In the genomic region with DNA sequence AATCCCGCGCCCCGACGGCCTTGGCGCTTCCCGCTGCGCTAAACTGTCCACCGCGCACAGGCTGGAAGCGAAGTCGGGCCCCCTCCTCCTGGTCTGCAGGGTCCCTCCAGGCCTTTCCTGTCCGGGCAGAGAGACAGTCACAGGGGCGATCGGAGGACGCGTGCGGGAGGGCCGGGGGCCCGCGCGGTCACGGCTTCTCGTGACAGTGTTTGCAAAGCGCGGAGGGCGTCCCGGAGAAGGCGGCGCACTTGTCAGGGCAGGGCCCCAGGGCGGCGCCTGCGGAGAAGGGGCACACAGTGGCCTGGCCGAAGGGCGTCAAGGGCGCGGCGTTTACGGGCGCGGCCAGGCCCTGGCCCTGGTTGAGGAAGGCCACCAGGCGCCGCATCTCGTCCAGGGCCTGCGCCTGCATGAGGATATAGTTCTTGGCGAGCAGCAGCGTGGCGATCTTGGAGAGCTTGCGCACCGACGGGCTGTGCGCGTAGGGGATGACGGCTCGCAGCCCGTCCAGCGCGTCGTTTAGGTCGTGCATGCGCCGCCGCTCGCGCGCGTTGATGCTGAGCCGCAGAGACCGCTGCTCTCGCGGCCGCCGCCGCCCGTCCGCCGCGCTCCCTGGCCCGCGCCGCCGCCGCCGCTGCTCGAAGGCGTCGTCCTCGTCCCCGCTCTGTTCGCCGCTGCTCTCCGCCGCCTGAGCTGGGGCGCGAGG, we compare ENCODE assay signal across 9 cellular contexts. TPM values are rescaled to one million over a fixed set of nuclear protein-coding genes. Genes with fewer than 3 reads are reported as not detected.
A peak's percentile ranks its signal among the peaks of the same experiment; 100 is the strongest.
DNase-seq lines count a peak whose midpoint lies in the region; ATAC-seq and TF ChIP-seq lines count a peak whose summit lies in the region.
"Had no signal": no experiment of that assay in that cellular context is flagged by ENCODE, and none has a peak within 500 bp of the region (broad histone marks: within the 10 kb centered on the region; RNA-seq: fewer than 3 reads in every experiment).

No MANE protein-coding gene starts in this region.

- H3K4me1 ChIP-seq in RWPE2 (ENCODE audit: insufficient read depth, poor library complexity, severe bottlenecking) = no peaks in the 10 kb centered on the region
- peaks cover 18 to 53% (median 49%) of the 10 kb centered on the region in 4 donors for H3K4me1 ChIP-seq in stomach

- H3K36me3 ChIP-seq in RWPE2 (ENCODE audit: low read depth) = no peaks in the 10 kb centered on the region
- no peaks in the 10 kb centered on the region for H3K36me3 ChIP-seq in stomach

- no peak for TF ChIP-seq EP300 in stomach (IDR thresholded peaks at IDR 0.05)

- TF ChIP-seq CTCF in RWPE2 (IDR thresholded peaks at IDR 0.05; ENCODE audit: poor library complexity, severe bottlenecking) = no peak
- TF ChIP-seq CTCF in fibroblast of pulmonary artery (IDR thresholded peaks at IDR 0.05; ENCODE audit: low read length, missing control alignments) = no peak
- TF ChIP-seq CTCF in stomach (IDR thresholded peaks at IDR 0.05) = no peak

- no peaks in the 10 kb centered on the region for H3K9me3 ChIP-seq in RWPE2 (ENCODE audit: severe bottlenecking)
- H3K9me3 ChIP-seq in stomach = no peaks in the 10 kb centered on the region

- 2 to 4% (median 3%) methylated on average over 21 to 94 of the region's 94 CpGs for WGBS in stomach, 5 donors

- H3K4me3 ChIP-seq in RWPE2 (ENCODE audit: severe bottlenecking) = no peak overlapping the region
- H3K4me3 ChIP-seq in fibroblast of pulmonary artery (replicated peaks; ENCODE audit: low read depth, low read length) = no peak overlapping the region
- peak overlapping the region in 3 of 4 donors; percentile 14 to 29 (median 22) for H3K4me3 ChIP-seq in stomach

- H3K27ac ChIP-seq in RWPE2 (ENCODE audit: poor library complexity, severe bottlenecking) (no peak overlapping the region), stomach (no peak overlapping the region)

- DNase-seq in Right ventricle myocardium inferior (ENCODE audit: missing footprints) = peak; percentile 47
- no peak for DNase-seq in left cardiac atrium
- DNase-seq in RWPE2 (ENCODE audit: low spot score) = no peak
- DNase-seq in fibroblast of pulmonary artery (ENCODE audit: low read depth) = peak; percentile 14
- DNase-seq in stomach = no peak
- no peak for DNase-seq in GM19240 (ENCODE audit: insufficient read length, low spot score)
- no peak for DNase-seq in SHP77 treated with DMSO at 0.1 percent for 48 hours (lab: John Stamatoyannopoulos, UW)
- DNase-seq in NCI-H526 treated with DMSO at 0.1 percent for 48 hours (lab: John Stamatoyannopoulos, UW) = no peak

- intact Hi-C loops in Right ventricle myocardium inferior (cut with DNase I) (no loop called here), left cardiac atrium (cut with DNase I) (no loop called here), stomach (cut with DNase I; ENCODE audit: low total_unique reads) (loop anchor here (10.0 kb wide), 2 partner anchors 101 to 131 kb away; no protein-coding TSS in a partner anchor)

- ATAC-seq in Right ventricle myocardium inferior (no peak), left cardiac atrium (no peak), RWPE2 (ENCODE audit: low read depth) (peak; percentile 6; the same call in 1 of the 3 replicates)

- peaks cover 98% of the 10 kb centered on the region for H3K27me3 ChIP-seq in RWPE2 (ENCODE audit: insufficient read depth, poor library complexity, severe bottlenecking)
- H3K27me3 ChIP-seq in stomach = peaks cover 56 to 100% (median 98%) of the 10 kb centered on the region in 3 donors

- TF ChIP-seq POLR2A in stomach (IDR thresholded peaks at IDR 0.05) = no peak

RNA-seq across cellular contexts. Expression of a gene that starts 0.8 kb away (rescaled TPM):
- not detected for total RNA-seq in Right ventricle myocardium inferior
- total RNA-seq in left cardiac atrium = not detected
- under 1 TPM in 1 of 5 donors, not detected in 4; 0.55 TPM for total RNA-seq in stomach
- not detected for polyA plus RNA-seq in stomach
- total RNA-seq: CD4-positive, CD25-positive, alpha-beta regulatory T cell had no signal
- polyA plus RNA-seq: CD4-positive, CD25-positive, alpha-beta regulatory T cell had no signal

RNA-seq across cellular contexts. Expression of a gene that starts 53.5 kb away (rescaled TPM):
- total RNA-seq in Right ventricle myocardium inferior = 0.41 TPM
- total RNA-seq in left cardiac atrium = 1 to 10 TPM; 2.1 to 5.7 TPM
- total RNA-seq in stomach = 10 to 100 TPM in 4 of 5 donors, 1 to 10 TPM in 1; 9.0 to 76.4 (median 18.7) TPM
- 1 to 10 TPM; 1.1 to 10.0 (median 5.8) TPM for polyA plus RNA-seq in stomach

Comparison
In these comparisons a context has a peak if more than half of its experiments do, and no peak if none do; other contexts are left out.
1. DNase-seq: peak in Right ventricle myocardium inferior (single experiment) and fibroblast of pulmonary artery (single experiment); none in left cardiac atrium (single experiment), RWPE2 (single experiment), stomach (single experiment), GM19240 (single experiment), SHP77 treated with DMSO at 0.1 percent for 48 hours (single experiment) and NCI-H526 treated with DMSO at 0.1 percent for 48 hours (single experiment).
2. H3K4me3 ChIP-seq: peak in stomach (3 of 4); none in RWPE2 (single experiment) and fibroblast of pulmonary artery (single experiment).